Comparison of ENCODE assay signal across 1 cellular context in genomic region chr16:30949655-30950515, GRCh38.
TF ChIP-seq lines count a peak whose summit lies in the region.

No MANE protein-coding gene starts in this region.

TF ChIP-seq in K562, 482 proteins besides CTCF, POLR2A, EP300 and RAD21 (continued from another document and continues in another):
- no peak for TF ChIP-seq MBD1 (CRISPR knock-in tag; IDR thresholded peaks at IDR 0.05)
- no peak for TF ChIP-seq NFYB (IDR thresholded peaks at IDR 0.05; ENCODE audit: extremely low read depth, insufficient read length)
- TF ChIP-seq GTF2A2 (tag; IDR thresholded peaks at IDR 0.05) = no peak
- peak; percentile 77; the same call in 1 of the 2 replicates for TF ChIP-seq KLF16 (IDR thresholded peaks at IDR 0.05)
- no peak for TF ChIP-seq DNMT1 (IDR thresholded peaks at IDR 0.05)
- TF ChIP-seq HMG20A (CRISPR knock-in tag; conservative IDR thresholded peaks at IDR 0.05) = no peak
- peak; percentile 96; the same call in 1 of the 2 replicates for TF ChIP-seq RNF2 (IDR thresholded peaks at IDR 0.05)
- TF ChIP-seq SRSF1 (IDR thresholded peaks at IDR 0.05; ENCODE audit: low read depth, low read length) = no peak
- TF ChIP-seq SRSF7 (optimal IDR thresholded peaks at IDR 0.05; ENCODE audit: low read depth, low read length) = no peak
- TF ChIP-seq CREB3 (tag; conservative IDR thresholded peaks at IDR 0.05; ENCODE audit: low read depth) = no peak
- TF ChIP-seq ZBTB5 (IDR thresholded peaks at IDR 0.05) = no peak
- no peak for TF ChIP-seq U2AF1 (optimal IDR thresholded peaks at IDR 0.05; ENCODE audit: low read depth, low read length)
- no peak for TF ChIP-seq PHF21A (IDR thresholded peaks at IDR 0.05; ENCODE audit: borderline replicate concordance, low read depth)
- TF ChIP-seq ELF2 (CRISPR knock-in tag; IDR thresholded peaks at IDR 0.05) = no peak
- no peak; the same call in 1 of the 2 replicates for TF ChIP-seq LARP7 (IDR thresholded peaks at IDR 0.05)
- no peak for TF ChIP-seq IRF1 (CRISPR knock-in tag; IDR thresholded peaks at IDR 0.05; ENCODE audit: borderline replicate concordance)
- TF ChIP-seq ARID3B (CRISPR knock-in tag; IDR thresholded peaks at IDR 0.05; ENCODE audit: borderline replicate concordance) = no peak
- no peak for TF ChIP-seq SRSF3 (IDR thresholded peaks at IDR 0.05; ENCODE audit: insufficient read depth, low read length)
- no peak for TF ChIP-seq ZNF274 (IDR thresholded peaks at IDR 0.05; ENCODE audit: borderline replicate concordance, low read depth, low read length)
- no peak for TF ChIP-seq ATF2 (CRISPR knock-in tag; IDR thresholded peaks at IDR 0.05)
- no peak for TF ChIP-seq FIP1L1 (IDR thresholded peaks at IDR 0.05; ENCODE audit: low read depth, low read length, poor library complexity, severe bottlenecking)
- TF ChIP-seq ETV5 (CRISPR knock-in tag; IDR thresholded peaks at IDR 0.05; ENCODE audit: low read depth) = peak; percentile 93
- no peak for TF ChIP-seq BRD4 (IDR thresholded peaks at IDR 0.05)
- TF ChIP-seq ELK3 (CRISPR knock-in tag; IDR thresholded peaks at IDR 0.05) = no peak
- peak; percentile 94 for TF ChIP-seq POLR2B (IDR thresholded peaks at IDR 0.05; ENCODE audit: low read depth, partially characterized antibody)
- TF ChIP-seq MAFF (IDR thresholded peaks at IDR 0.05; ENCODE audit: low read length) = no peak
- no peak for TF ChIP-seq USF1 (CRISPR knock-in tag; IDR thresholded peaks at IDR 0.05)
- no peak for TF ChIP-seq ATF6 (CRISPR knock-in tag; IDR thresholded peaks at IDR 0.05)
- TF ChIP-seq ARID1B (IDR thresholded peaks at IDR 0.05) = peak; percentile 87
- TF ChIP-seq SRF (CRISPR knock-in tag; IDR thresholded peaks at IDR 0.05) = peak in 1 of 2 experiments; percentile 82; a peak in 1 of 4 replicates
- no peak for TF ChIP-seq YBX1 (IDR thresholded peaks at IDR 0.05)
- no peak for TF ChIP-seq SRSF9 (IDR thresholded peaks at IDR 0.05; ENCODE audit: borderline replicate concordance, low read depth, low read length)
- TF ChIP-seq CHD1 (IDR thresholded peaks at IDR 0.05; ENCODE audit: low read length) = peak; percentile 54
- TF ChIP-seq BCOR (IDR thresholded peaks at IDR 0.05) = peak; percentile 44
- TF ChIP-seq ZNF239 (CRISPR knock-in tag; IDR thresholded peaks at IDR 0.05) = peak; percentile 7; the same call in 1 of the 2 replicates
- TF ChIP-seq CEBPB (tag; IDR thresholded peaks at IDR 0.05) = peak; percentile 67
- no peak for TF ChIP-seq ZNF146 (CRISPR knock-in tag; IDR thresholded peaks at IDR 0.05; ENCODE audit: unreplicated experiment)
- TF ChIP-seq POLR3G (IDR thresholded peaks at IDR 0.05; ENCODE audit: extremely low read depth, insufficient read length, insufficient replicate concordance) = no peak
- no peak for TF ChIP-seq RBM15 (IDR thresholded peaks at IDR 0.05; ENCODE audit: insufficient read depth, low read length)
- no peak for TF ChIP-seq HIVEP1 (CRISPR knock-in tag; IDR thresholded peaks at IDR 0.05)
- peak; percentile 32 for TF ChIP-seq TAF7 (tag; IDR thresholded peaks at IDR 0.05)
- TF ChIP-seq ZNF77 (CRISPR knock-in tag; IDR thresholded peaks at IDR 0.05) = no peak
- TF ChIP-seq PKNOX1 (IDR thresholded peaks at IDR 0.05) = peak; percentile 65
- peak; percentile 89; the same call in 1 of the 2 replicates for TF ChIP-seq CBX1 (IDR thresholded peaks at IDR 0.05; ENCODE audit: low read depth)
- no peak; the same call in 1 of the 2 replicates for TF ChIP-seq NBN (IDR thresholded peaks at IDR 0.05; ENCODE audit: low read depth)
- peak; percentile 65; the same call in 1 of the 2 replicates for TF ChIP-seq L3MBTL2 (IDR thresholded peaks at IDR 0.05)
- no peak for TF ChIP-seq MED1 (CRISPR knock-in tag; IDR thresholded peaks at IDR 0.05; ENCODE audit: borderline replicate concordance)
- peak; percentile 23; the same call in 1 of the 2 replicates for TF ChIP-seq CGGBP1 (CRISPR knock-in tag; IDR thresholded peaks at IDR 0.05)
- no peak for TF ChIP-seq FOS (IDR thresholded peaks at IDR 0.05; ENCODE audit: extremely low read depth, insufficient read length)
- peak; percentile 99 for TF ChIP-seq CTBP1 (IDR thresholded peaks at IDR 0.05; ENCODE audit: borderline replicate concordance)
- no peak for TF ChIP-seq NFE2L1 (tag; IDR thresholded peaks at IDR 0.05; ENCODE audit: borderline replicate concordance, low read depth)
- peak; percentile 78 for TF ChIP-seq TBP (optimal IDR thresholded peaks at IDR 0.05; ENCODE audit: low read depth, low read length)
- no peak for TF ChIP-seq TRIM25 (IDR thresholded peaks at IDR 0.05; ENCODE audit: borderline replicate concordance)
- no peak for TF ChIP-seq MTF1 (CRISPR knock-in tag; IDR thresholded peaks at IDR 0.05; ENCODE audit: borderline replicate concordance)
- no peak for TF ChIP-seq ZFP36 (IDR thresholded peaks at IDR 0.05; ENCODE audit: low read depth, low read length, partially characterized antibody)
- TF ChIP-seq XRCC5 (IDR thresholded peaks at IDR 0.05; ENCODE audit: low read depth, low read length) = no peak
- no peak for TF ChIP-seq SAFB (IDR thresholded peaks at IDR 0.05; ENCODE audit: borderline replicate concordance, low read depth, low read length)
- TF ChIP-seq SIX5 (IDR thresholded peaks at IDR 0.05; ENCODE audit: borderline replicate concordance in 1 of 2, insufficient read depth in 1 of 2, low read depth in 1 of 2, low read length in 2 of 2) = no peak
